8 cellular contexts compared by ENCODE assay signal in the genomic region with DNA sequence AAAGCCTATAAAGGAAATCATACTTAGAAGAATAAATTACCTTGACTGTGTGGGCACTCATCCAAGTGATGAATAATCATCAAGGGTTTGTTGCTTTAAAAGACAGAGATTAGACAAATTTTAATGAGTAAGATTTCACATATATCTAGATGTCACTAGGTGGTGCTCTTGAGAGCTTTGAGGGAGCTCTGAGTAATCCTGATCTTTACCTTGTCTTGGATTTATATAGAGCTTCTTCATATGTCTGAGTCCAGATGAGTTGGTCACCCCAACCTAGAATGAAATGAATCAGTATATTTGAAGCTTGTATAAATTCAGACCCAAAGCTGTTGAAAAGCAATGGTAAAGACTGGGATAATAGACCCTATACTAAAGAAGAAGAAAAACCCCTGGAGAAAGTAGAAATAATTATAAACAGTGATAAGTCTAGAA. TPM values are rescaled to one million over a fixed set of nuclear protein-coding genes. Genes with fewer than 3 reads are reported as not detected.
DNase-seq lines count a peak whose midpoint lies in the region; ATAC-seq and TF ChIP-seq lines count a peak whose summit lies in the region.

No MANE protein-coding gene starts in this region.

- no peak overlapping the region for H3K9ac ChIP-seq in adipocyte (ENCODE audit: low read length)

- H3K9me3 ChIP-seq in adipocyte (ENCODE audit: control insufficient read depth, low read length), result no peaks in the 10 kb centered on the region

- H3K27ac Mint-ChIP-seq in activated CD4-positive, alpha-beta T cell treated with anti-CD3 and anti-CD28 coated beads for 36 hours, result no peak overlapping the region

- ATAC-seq in activated CD4-positive, alpha-beta T cell treated with anti-CD3 and anti-CD28 coated beads for 36 hours, result peak; percentile 88
- peak; percentile 73 for ATAC-seq in HG02870 (IDR thresholded peaks at IDR 0.05; ENCODE audit: unreplicated experiment)
- no peak for ATAC-seq in GM18873 (IDR thresholded peaks at IDR 0.05; ENCODE audit: low FRiP score, unreplicated experiment)
- no peak for ATAC-seq in GM19463 (IDR thresholded peaks at IDR 0.05; ENCODE audit: unreplicated experiment)

- CTCF ChIA-PET in activated CD4-positive, alpha-beta T cell treated with anti-CD3 and anti-CD28 coated beads for 36 hours (lab: Charles Lee), result interaction anchor here (0.6 to 3.8 kb wide), 15 partner anchors 9 to 545 kb away, joined by 3 to 33 read pairs (median 4); no protein-coding TSS in a partner anchor

- no peaks in the 10 kb centered on the region for H3K36me3 ChIP-seq in adipocyte (ENCODE audit: control insufficient read depth, insufficient read depth, low read length, severe bottlenecking)
- H3K36me3 ChIP-seq in kidney epithelial cell (ENCODE audit: control insufficient read depth, insufficient read depth, low read length), result no peaks in the 10 kb centered on the region

- no peaks in the 10 kb centered on the region for H3K4me1 Mint-ChIP-seq in activated CD4-positive, alpha-beta T cell treated with anti-CD3 and anti-CD28 coated beads for 36 hours

- H3K4me3 Mint-ChIP-seq in activated CD4-positive, alpha-beta T cell treated with anti-CD3 and anti-CD28 coated beads for 36 hours, result no peak overlapping the region

- intact Hi-C loops in activated CD4-positive, alpha-beta T cell treated with anti-CD3 and anti-CD28 coated beads for 36 hours (cut with DNase I, micrococcal nuclease), result loop anchor here (1.0 kb wide), 1 partner anchor 117 kb away; no protein-coding TSS in a partner anchor

- POLR2A ChIA-PET in activated CD4-positive, alpha-beta T cell treated with anti-CD3 and anti-CD28 coated beads for 36 hours (lab: Charles Lee), result no interaction called here

- peak; percentile 58 for TF ChIP-seq CTCF in kidney epithelial cell (IDR thresholded peaks at IDR 0.05; ENCODE audit: insufficient read depth, low read length, poor library complexity, severe bottlenecking)

- no peaks in the 10 kb centered on the region for H3K27me3 ChIP-seq in adipocyte (replicated peaks; ENCODE audit: control insufficient read depth, insufficient read depth, low read length)
- H3K27me3 ChIP-seq in kidney epithelial cell (ENCODE audit: control insufficient read depth, insufficient read depth, low read length), result no peaks in the 10 kb centered on the region

- H3K36me3 Mint-ChIP-seq in activated CD4-positive, alpha-beta T cell treated with anti-CD3 and anti-CD28 coated beads for 36 hours (ENCODE audit: low read depth), result no peaks in the 10 kb centered on the region

- H3K4me3 ChIP-seq in adipocyte (ENCODE audit: low read length), result no peak overlapping the region
- H3K4me3 ChIP-seq in kidney epithelial cell (ENCODE audit: low read depth, low read length), result no peak overlapping the region

- no peaks in the 10 kb centered on the region for H3K9me3 Mint-ChIP-seq in activated CD4-positive, alpha-beta T cell treated with anti-CD3 and anti-CD28 coated beads for 36 hours (ENCODE audit: low read depth)

- H3K4me1 ChIP-seq in adipocyte (ENCODE audit: control insufficient read depth, insufficient read depth, low read length), result no peaks in the 10 kb centered on the region

- peaks cover 5% of the 10 kb centered on the region for H3K27me3 Mint-ChIP-seq in activated CD4-positive, alpha-beta T cell treated with anti-CD3 and anti-CD28 coated beads for 36 hours

- no peak for DNase-seq in activated CD4-positive, alpha-beta T cell treated with anti-CD3 and anti-CD28 coated beads for 36 hours
- DNase-seq in activated CD4-positive, alpha-beta T cell treated with anti-CD3 and anti-CD28 coated beads, Interleukin-2, amount 50 U/mL, for 4 hours, result no peak
- DNase-seq in NCI-H2227 (lab: John Stamatoyannopoulos, UW; ENCODE audit: unreplicated experiment) (peak; percentile 29), adipocyte (ENCODE audit: low read depth) (peak; percentile 82), kidney epithelial cell (ENCODE audit: low read depth) (no peak)

RNA-seq across cellular contexts. Expression of a gene that starts 3.7 kb away (rescaled TPM):
- total RNA-seq in activated CD4-positive, alpha-beta T cell treated with anti-CD3 and anti-CD28 coated beads for 36 hours, result not detected
- total RNA-seq in kidney epithelial cell, result 7.4 and 20.2 TPM in 2 replicates

RNA-seq across cellular contexts. Expression of a gene that starts 47.6 kb away (rescaled TPM):
- total RNA-seq in activated CD4-positive, alpha-beta T cell treated with anti-CD3 and anti-CD28 coated beads for 36 hours, result under 1 TPM; 0.47 to 0.64 TPM
- total RNA-seq in kidney epithelial cell, result 15.5 and 16.7 TPM in 2 replicates

Comparison
In these comparisons a context has a peak if more than half of its experiments do, and no peak if none do; other contexts are left out.
1. ATAC-seq: peak in activated CD4-positive, alpha-beta T cell treated with anti-CD3 and anti-CD28 coated beads for 36 hours (single experiment) and HG02870 (single experiment); none in GM18873 (single experiment) and GM19463 (single experiment).
2. DNase-seq: peak in NCI-H2227 (single experiment) and adipocyte (single experiment); none in activated CD4-positive, alpha-beta T cell treated with anti-CD3 and anti-CD28 coated beads for 36 hours (single experiment), activated CD4-positive, alpha-beta T cell treated with anti-CD3 and anti-CD28 coated beads, Interleukin-2, amount 50 U/mL, for 4 hours (0 of 2) and kidney epithelial cell (single experiment).
3. RNA of a gene that starts 47.6 kb away (total RNA-seq): 15.5 to 16.7 TPM in kidney epithelial cell; 0.47 to 0.64 TPM in activated CD4-positive, alpha-beta T cell treated with anti-CD3 and anti-CD28 coated beads for 36 hours; every median in the first group is over 10 times any median in the second.